In genomic region chr21:44300262-44300959, GRCh38 we compare ENCODE assay signal across 1 cellular context.
TF ChIP-seq lines count a peak whose summit lies in the region.

No MANE protein-coding gene starts in this region.

TF ChIP-seq in HepG2, 621 proteins besides CTCF, POLR2A, EP300 and RAD21 (continued from another document and continues in another):
- TF ChIP-seq TFAP4 (IDR thresholded peaks at IDR 0.05; ENCODE audit: borderline replicate concordance, low read depth) (no peak), ZNF580 (CRISPR knock-in tag; IDR thresholded peaks at IDR 0.05; ENCODE audit: borderline replicate concordance, low read depth) (no peak), BRF2 (CRISPR knock-in tag; IDR thresholded peaks at IDR 0.05) (no peak), ZSCAN12 (CRISPR knock-in tag; IDR thresholded peaks at IDR 0.05) (no peak), DBP (CRISPR knock-in tag; IDR thresholded peaks at IDR 0.05; ENCODE audit: not compliant biosample characterization) (no peak), NR3C1 (CRISPR knock-in tag; IDR thresholded peaks at IDR 0.05) (no peak), SRSF9 (IDR thresholded peaks at IDR 0.05; ENCODE audit: borderline replicate concordance, insufficient read depth, low read depth, low read length, poor library complexity, severe bottlenecking) (no peak), FOXC1 (CRISPR knock-in tag; IDR thresholded peaks at IDR 0.05; ENCODE audit: borderline replicate concordance) (0 out of 2 replicates have a peak, but pooled peaks have one; percentile 32), THYN1 (CRISPR knock-in tag; IDR thresholded peaks at IDR 0.05; ENCODE audit: borderline replicate concordance, low read depth) (no peak), TBL1XR1 (IDR thresholded peaks at IDR 0.05; ENCODE audit: borderline replicate concordance, low read length, partially characterized antibody) (no peak), DMTF1 (CRISPR knock-in tag; IDR thresholded peaks at IDR 0.05) (no peak), ARHGAP35 (CRISPR knock-in tag; IDR thresholded peaks at IDR 0.05; ENCODE audit: borderline replicate concordance) (no peak; the same call in 1 of the 2 replicates), NFKB2 (CRISPR knock-in tag; IDR thresholded peaks at IDR 0.05; ENCODE audit: borderline replicate concordance) (no peak; the same call in 1 of the 2 replicates), IRX3 (CRISPR knock-in tag; IDR thresholded peaks at IDR 0.05; ENCODE audit: borderline replicate concordance, low read depth) (no peak), PCBP2 (optimal IDR thresholded peaks at IDR 0.05; ENCODE audit: low read depth, low read length, poor library complexity, severe bottlenecking) (no peak), ELK4 (CRISPR knock-in tag; IDR thresholded peaks at IDR 0.05; ENCODE audit: borderline replicate concordance) (no peak), FOXK1 (CRISPR knock-in tag; IDR thresholded peaks at IDR 0.05; ENCODE audit: borderline replicate concordance, low read depth) (no peak), ZNF576 (CRISPR knock-in tag; IDR thresholded peaks at IDR 0.05) (0 out of 2 replicates have a peak, but pooled peaks have one; percentile 38), ZNF710 (CRISPR knock-in tag; IDR thresholded peaks at IDR 0.05; ENCODE audit: borderline replicate concordance) (peak; percentile 29; the same call in 1 of the 2 replicates), NR2C2 (CRISPR knock-in tag; IDR thresholded peaks at IDR 0.05; ENCODE audit: borderline replicate concordance) (no peak), NR2F6 (IDR thresholded peaks at IDR 0.05) (no peak), NR2F6 (CRISPR knock-in tag; IDR thresholded peaks at IDR 0.05) (no peak), ZNF337 (CRISPR knock-in tag; IDR thresholded peaks at IDR 0.05; ENCODE audit: borderline replicate concordance, low read depth) (no peak), ZNF180 (CRISPR knock-in tag; IDR thresholded peaks at IDR 0.05; ENCODE audit: borderline replicate concordance, low read depth) (no peak), ZNF230 (CRISPR knock-in tag; IDR thresholded peaks at IDR 0.05) (no peak), GATAD2A (CRISPR knock-in tag; IDR thresholded peaks at IDR 0.05) (no peak), ZNF274 (CRISPR knock-in tag; IDR thresholded peaks at IDR 0.05) (no peak), ZSCAN29 (CRISPR knock-in tag; conservative IDR thresholded peaks at IDR 0.05) (no peak), ZNF768 (CRISPR knock-in tag; IDR thresholded peaks at IDR 0.05) (no peak), KMT2A (CRISPR knock-in tag; IDR thresholded peaks at IDR 0.05) (no peak), HMG20A (CRISPR knock-in tag; IDR thresholded peaks at IDR 0.05; ENCODE audit: borderline replicate concordance) (no peak), CCAR2 (optimal IDR thresholded peaks at IDR 0.05; ENCODE audit: low read depth, low read length) (no peak), PAXIP1 (CRISPR knock-in tag; conservative IDR thresholded peaks at IDR 0.05) (no peak), FLYWCH1 (CRISPR knock-in tag; IDR thresholded peaks at IDR 0.05) (no peak), RAD51 (IDR thresholded peaks at IDR 0.05; ENCODE audit: borderline replicate concordance) (no peak), RORA (CRISPR knock-in tag; IDR thresholded peaks at IDR 0.05) (no peak), ZNF75D (CRISPR knock-in tag; IDR thresholded peaks at IDR 0.05; ENCODE audit: borderline replicate concordance) (no peak), PHF8 (CRISPR knock-in tag; IDR thresholded peaks at IDR 0.05) (no peak), HNRNPL (IDR thresholded peaks at IDR 0.05; ENCODE audit: low read depth, low read length) (peak; percentile 78; the same call in 1 of the 2 replicates), ZNF772 (CRISPR knock-in tag; IDR thresholded peaks at IDR 0.05) (no peak), SNAPC4 (CRISPR knock-in tag; IDR thresholded peaks at IDR 0.05) (no peak), MAFK (conservative IDR thresholded peaks at IDR 0.05 in 1 of 2, IDR thresholded peaks at IDR 0.05 in 1 of 2; ENCODE audit: low read length in 2 of 2) (no peak), IKZF1 (IDR thresholded peaks at IDR 0.05) (no peak), MED8 (CRISPR knock-in tag; IDR thresholded peaks at IDR 0.05; ENCODE audit: insufficient replicate concordance) (peak; percentile 57), MIXL1 (CRISPR knock-in tag; IDR thresholded peaks at IDR 0.05) (no peak), ZNF501 (CRISPR knock-in tag; IDR thresholded peaks at IDR 0.05) (no peak; the same call in 1 of the 2 replicates)
